In the genomic region with DNA sequence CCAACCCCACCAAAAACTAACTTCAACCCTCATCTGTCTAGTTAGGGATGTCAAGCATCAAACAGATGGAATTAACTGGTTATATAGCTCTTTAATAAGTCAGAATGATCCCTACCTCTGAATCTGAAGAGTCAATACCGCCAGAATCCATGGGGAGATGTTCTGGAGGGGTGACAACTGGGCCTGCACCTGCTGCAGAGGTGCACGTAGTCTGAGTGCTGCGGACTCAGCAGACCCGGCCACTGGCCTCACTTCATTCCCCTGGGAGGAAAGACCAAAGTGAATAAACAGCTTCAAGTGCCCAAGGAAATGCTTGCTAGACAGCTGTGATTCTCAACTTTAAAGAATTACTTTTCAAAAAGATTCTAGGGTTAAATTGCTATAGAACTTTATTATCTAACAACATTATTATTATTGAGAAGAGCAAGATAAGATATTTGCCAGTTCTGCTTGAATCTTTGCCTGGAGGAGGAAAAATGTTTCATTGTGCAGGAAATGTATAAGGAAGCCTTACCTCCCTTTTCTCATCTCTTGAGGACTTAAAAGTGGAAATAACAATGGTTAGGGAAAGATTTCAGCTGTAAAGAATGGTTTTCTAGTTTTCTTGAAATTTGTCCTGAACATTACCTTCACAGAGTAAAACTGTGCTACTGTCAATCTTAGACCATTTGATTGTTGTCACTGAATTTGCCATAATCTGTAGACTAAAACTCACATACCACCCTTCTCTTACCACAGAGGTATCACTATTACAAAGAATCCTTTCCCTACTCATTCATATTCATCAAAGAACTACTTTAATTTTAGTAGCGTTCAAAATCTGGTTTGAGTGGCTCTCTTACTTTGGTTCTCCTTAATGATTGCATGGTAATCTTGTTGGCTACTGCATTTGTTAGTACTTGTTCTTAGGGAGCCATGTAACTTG, we compare ENCODE assay signal across 11 cellular contexts. TPM values are rescaled to one million over a fixed set of nuclear protein-coding genes. Genes with fewer than 3 reads are reported as not detected.
DNase-seq lines count a peak whose midpoint lies in the region; ATAC-seq, FAIRE-seq and TF ChIP-seq lines count a peak whose summit lies in the region.
"Had no signal": no experiment of that assay in that cellular context is flagged by ENCODE, and none has a peak within 500 bp of the region (broad histone marks: within the 10 kb centered on the region; RNA-seq: fewer than 3 reads in every experiment).

No MANE protein-coding gene starts in this region.

- peaks cover 17% of the 10 kb centered on the region for H3K4me1 Mint-ChIP-seq in astrocyte (ENCODE audit: low read depth, unreplicated experiment)
- H3K4me1 Mint-ChIP-seq in naive thymus-derived CD8-positive, alpha-beta T cell = peaks cover 29 to 83% (median 67%) of the 10 kb centered on the region in 4 donors

- H3K79me2 ChIP-seq in astrocyte (ENCODE audit: insufficient read depth, low read length) = peaks cover 71% of the 10 kb centered on the region

- H3K27ac ChIP-seq in BLaER1 treated with 17β-estradiol and CSF1 and Interleukin-3, amounts not matched to agents 10 nM and 100 nM = peak overlapping the region; percentile 7 to 100 (median 99); a peak in 20 of 22 replicates
- H3K27ac ChIP-seq in astrocyte (ENCODE audit: low read depth, low read length) (no peak overlapping the region), SJCRH30 (no peak overlapping the region)

- H3K27ac Mint-ChIP-seq in astrocyte (ENCODE audit: unreplicated experiment) = peak overlapping the region; percentile 12
- peak overlapping the region; percentile 23 to 87 (median 62) for H3K27ac Mint-ChIP-seq in naive thymus-derived CD8-positive, alpha-beta T cell

- H3K9me3 ChIP-seq in BLaER1 treated with 17β-estradiol and CSF1 and Interleukin-3, amounts not matched to agents 10 nM and 100 nM (replicated peaks in 1 of 11) = peaks cover 0 to 5% (median 0%) of the 10 kb centered on the region in 11 experiments; a peak in 2 of 22 replicates
- H3K9me3 ChIP-seq in astrocyte (ENCODE audit: insufficient read depth, low read depth, low read length) (no peaks in the 10 kb centered on the region), BE2C (no peaks in the 10 kb centered on the region), SJCRH30 (replicated peaks) (no peaks in the 10 kb centered on the region)
- H3K9me3 ChIP-seq: transverse colon had no signal

- in situ Hi-C loops in GM18951 (cut with MboI; ENCODE audit: low sequenced_read_pairs, unreplicated experiment) = no loop called here

- no peak for DNase-seq in astrocyte (ENCODE audit: low read depth)
- no peak for DNase-seq in naive thymus-derived CD8-positive, alpha-beta T cell
- DNase-seq in DMS 273 (lab: John Stamatoyannopoulos, UW; ENCODE audit: unreplicated experiment) = no peak
- DNase-seq in BE2C = no peak
- DNase-seq in SJCRH30 = no peak
- DNase-seq: activated CD4-positive, CD25-positive, alpha-beta regulatory T cell treated with anti-CD3 and anti-CD28 coated beads, Interleukin-2, amount 50 U/mL, for 72 hours; DMS153; transverse colon had no signal

- POLR2A ChIA-PET in naive thymus-derived CD8-positive, alpha-beta T cell (lab: Charles Lee) = interaction anchor here (0.6 to 1.2 kb wide), 2 partner anchors 15 to 63 kb away, joined by 5 to 6 read pairs; no protein-coding TSS in a partner anchor

- FAIRE-seq in astrocyte (lab: Jason Lieb, UNC) = no peak

- H3K36me3 Mint-ChIP-seq in astrocyte (ENCODE audit: low read depth, unreplicated experiment) = peaks cover 20% of the 10 kb centered on the region
- H3K36me3 Mint-ChIP-seq in naive thymus-derived CD8-positive, alpha-beta T cell = peaks cover 0 to 69% (median 23%) of the 10 kb centered on the region in 3 donors

- TF ChIP-seq POLR2A in GM18951 (IDR thresholded peaks at IDR 0.05; ENCODE audit: extremely low read depth, insufficient read depth, insufficient read length) = peak; percentile 49

- ATAC-seq in naive thymus-derived CD8-positive, alpha-beta T cell = no peak
- ATAC-seq in GM21717 (IDR thresholded peaks at IDR 0.05; ENCODE audit: unreplicated experiment) = no peak

- peak overlapping the region; percentile 97 to 100 (median 99) for H3K9ac ChIP-seq in BLaER1 treated with 17β-estradiol and CSF1 and Interleukin-3, amounts not matched to agents 10 nM and 100 nM
- H3K9ac ChIP-seq in astrocyte (ENCODE audit: low read length) = peak overlapping the region; percentile 36

- H4K20me1 ChIP-seq in BLaER1 treated with 17β-estradiol and CSF1 and Interleukin-3, amounts not matched to agents 10 nM and 100 nM = peaks cover 67 to 91% (median 81%) of the 10 kb centered on the region in 11 experiments
- H4K20me1 ChIP-seq in astrocyte (ENCODE audit: insufficient read depth, low read length) = peaks cover 66% of the 10 kb centered on the region

- TF ChIP-seq CTCF in astrocyte (IDR thresholded peaks at IDR 0.05; ENCODE audit: insufficient read depth, low read depth, low read length) = no peak
- TF ChIP-seq CTCF in BE2C (IDR thresholded peaks at IDR 0.05; ENCODE audit: low read depth, low read length) = no peak

- peaks cover 57 to 72% (median 64%) of the 10 kb centered on the region in 10 experiments for H3K4me1 ChIP-seq in BLaER1 treated with 17β-estradiol and CSF1 and Interleukin-3, amounts not matched to agents 10 nM and 100 nM
- peaks cover 14% of the 10 kb centered on the region for H3K4me1 ChIP-seq in astrocyte (ENCODE audit: insufficient read depth, low read length)
- H3K4me1 ChIP-seq in BE2C = no peaks in the 10 kb centered on the region
- no peaks in the 10 kb centered on the region for H3K4me1 ChIP-seq in SJCRH30

- no peak overlapping the region for H2AFZ ChIP-seq in astrocyte (ENCODE audit: low read depth, low read length)

- H3K27me3 ChIP-seq in BLaER1 treated with 17β-estradiol and CSF1 and Interleukin-3, amounts not matched to agents 10 nM and 100 nM = no peaks in the 10 kb centered on the region; a peak in 1 of 22 replicates
- no peaks in the 10 kb centered on the region for H3K27me3 ChIP-seq in astrocyte (ENCODE audit: insufficient read depth, low read length)
- no peaks in the 10 kb centered on the region for H3K27me3 ChIP-seq in BE2C
- no peaks in the 10 kb centered on the region for H3K27me3 ChIP-seq in SJCRH30
- H3K27me3 ChIP-seq: transverse colon had no signal

- H3K4me2 ChIP-seq in BLaER1 treated with 17β-estradiol and CSF1 and Interleukin-3, amounts not matched to agents 10 nM and 100 nM = peak overlapping the region; percentile 76 to 97 (median 91)
- H3K4me2 ChIP-seq in astrocyte (ENCODE audit: low read length) = peak overlapping the region; percentile 2

- H3K4me3 ChIP-seq in BLaER1 treated with 17β-estradiol and CSF1 and Interleukin-3, amounts not matched to agents 10 nM and 100 nM = peak overlapping the region; percentile 89 to 99 (median 94); a peak in 19 of 20 replicates
- H3K4me3 ChIP-seq in astrocyte (ENCODE audit: insufficient read depth, low read depth, low read length) (no peak overlapping the region), BE2C (ENCODE audit: low read depth, low read length) (no peak overlapping the region), SJCRH30 (no peak overlapping the region)

- peaks cover 58 to 69% (median 63%) of the 10 kb centered on the region in 11 experiments for H3K36me3 ChIP-seq in BLaER1 treated with 17β-estradiol and CSF1 and Interleukin-3, amounts not matched to agents 10 nM and 100 nM
- peaks cover 50% of the 10 kb centered on the region for H3K36me3 ChIP-seq in astrocyte (ENCODE audit: insufficient read depth, low read length)
- peaks cover 63% of the 10 kb centered on the region for H3K36me3 ChIP-seq in BE2C
- H3K36me3 ChIP-seq in SJCRH30 = peaks cover 48% of the 10 kb centered on the region

- no peaks in the 10 kb centered on the region for H3K27me3 Mint-ChIP-seq in astrocyte (ENCODE audit: low read depth, unreplicated experiment)
- H3K27me3 Mint-ChIP-seq in naive thymus-derived CD8-positive, alpha-beta T cell = no peaks in the 10 kb centered on the region

- H3K9me3 Mint-ChIP-seq in astrocyte (ENCODE audit: unreplicated experiment) = peaks cover 2% of the 10 kb centered on the region
- H3K9me3 Mint-ChIP-seq in naive thymus-derived CD8-positive, alpha-beta T cell = no peaks in the 10 kb centered on the region

- H3K4me3 Mint-ChIP-seq in astrocyte (ENCODE audit: unreplicated experiment) = peak overlapping the region; percentile 93
- H3K4me3 Mint-ChIP-seq in naive thymus-derived CD8-positive, alpha-beta T cell = peak overlapping the region in 7 of 10 donors; percentile 6 to 66 (median 33)

RNA-seq across cellular contexts. Expression of a gene that starts 4.2 kb away (rescaled TPM):
- total RNA-seq in astrocyte = 142 and 155 TPM in 2 replicates
- total RNA-seq in naive thymus-derived CD8-positive, alpha-beta T cell = 10 to 100 TPM; 55.1 to 56.0 TPM
- 100 to 1,000 TPM; 150 to 238 (median 176) TPM for polyA plus RNA-seq in naive thymus-derived CD8-positive, alpha-beta T cell
- 136 TPM for polyA plus RNA-seq in BE2C (2012; ENCODE audit: insufficient read depth, insufficient read length, low read depth)
- total RNA-seq in SJCRH30 (2014; rRNA removed; shearing (Covaris generic)) = 71.6 and 80.2 TPM in 2 replicates

RNA-seq across cellular contexts. Expression of a gene that starts 23.7 kb away (rescaled TPM):
- 13.5 and 15.8 TPM in 2 replicates for total RNA-seq in astrocyte
- total RNA-seq in naive thymus-derived CD8-positive, alpha-beta T cell = 10 to 100 TPM; 16.6 to 17.6 TPM
- 10 to 100 TPM in 1 of 3 donors, 1 to 10 TPM in 2; 7.2 to 11.1 (median 7.7) TPM for polyA plus RNA-seq in naive thymus-derived CD8-positive, alpha-beta T cell
- polyA plus RNA-seq in BE2C (2012; ENCODE audit: insufficient read depth, insufficient read length, low read depth) = 8.4 TPM
- total RNA-seq in SJCRH30 (2014; rRNA removed; shearing (Covaris generic)) = 43.9 and 44.7 TPM in 2 replicates

RNA-seq across cellular contexts. Expression of a gene that starts 54.4 kb away (rescaled TPM):
- total RNA-seq in astrocyte = 10.4 and 10.7 TPM in 2 replicates
- total RNA-seq in naive thymus-derived CD8-positive, alpha-beta T cell = 10 to 100 TPM; 11.7 to 12.1 TPM
- 10 to 100 TPM in 2 of 3 donors, 1 to 10 TPM in 1; 9.1 to 11.5 (median 11.5) TPM for polyA plus RNA-seq in naive thymus-derived CD8-positive, alpha-beta T cell
- polyA plus RNA-seq in BE2C (2012; ENCODE audit: insufficient read depth, insufficient read length, low read depth) = 19.5 TPM
- 10.0 and 10.3 TPM in 2 replicates for total RNA-seq in SJCRH30 (2014; rRNA removed; shearing (Covaris generic))

RNA-seq across cellular contexts. Expression of a gene that starts 54.6 kb away (rescaled TPM):
- 5.7 and 7.5 TPM in 2 replicates for total RNA-seq in astrocyte
- 1 to 10 TPM; 6.9 to 7.7 TPM for total RNA-seq in naive thymus-derived CD8-positive, alpha-beta T cell
- polyA plus RNA-seq in naive thymus-derived CD8-positive, alpha-beta T cell = 10 to 100 TPM in 1 of 3 donors, 1 to 10 TPM in 2; 6.7 to 10.1 (median 7.9) TPM
- 4.4 TPM for polyA plus RNA-seq in BE2C (2012; ENCODE audit: insufficient read depth, insufficient read length, low read depth)
- 37.4 and 43.2 TPM in 2 replicates for total RNA-seq in SJCRH30 (2014; rRNA removed; shearing (Covaris generic))

Comparison
In these comparisons a context has a peak if more than half of its experiments do, and no peak if none do; other contexts are left out.
1. H3K27ac ChIP-seq: peak in BLaER1 treated with 17β-estradiol and CSF1 and Interleukin-3, amounts not matched to agents 10 nM and 100 nM (11 of 11); none in astrocyte (single experiment) and SJCRH30 (single experiment).
2. H3K4me3 ChIP-seq: peak in BLaER1 treated with 17β-estradiol and CSF1 and Interleukin-3, amounts not matched to agents 10 nM and 100 nM (10 of 10); none in astrocyte (single experiment), BE2C (single experiment) and SJCRH30 (single experiment).